ENCODE assay signal across 13 cellular contexts in genomic region chr14:54651018-54651351, GRCh38.
DNase-seq lines count a peak whose midpoint lies in the region; ATAC-seq and TF ChIP-seq lines count a peak whose summit lies in the region.
"Had no signal": no experiment of that assay in that cellular context is flagged by ENCODE, and none has a peak within 500 bp of the region (broad histone marks: within the 10 kb centered on the region; RNA-seq: fewer than 3 reads in every experiment).

No MANE protein-coding gene starts in this region.

- H3K4me1 Mint-ChIP-seq in Calu3 (ENCODE audit: low read depth, unreplicated experiment) = peaks cover 33% of the 10 kb centered on the region

- intact Hi-C loops in Calu3 (cut with micrococcal nuclease; ENCODE audit: unreplicated experiment) (no loop called here), left lung (cut with DNase I) (no loop called here)

- H3K9ac ChIP-seq in adipocyte (ENCODE audit: low read length) (peak overlapping the region; percentile 13), skeletal muscle satellite cell (ENCODE audit: low read depth, low read length) (peak overlapping the region; percentile 79)

- no peaks in the 10 kb centered on the region for H3K36me3 Mint-ChIP-seq in Calu3 (ENCODE audit: insufficient read depth, unreplicated experiment)
- H3K36me3 Mint-ChIP-seq: activated naive CD4-positive, alpha-beta T cell treated with anti-CD3 and anti-CD28 coated beads, Interleukin-2, amount 10 ng/mL, durations not matched to agents 7 days and 5 days had no signal

- peak overlapping the region; percentile 69 for H3K4me3 ChIP-seq in adipocyte (ENCODE audit: low read length)
- H3K4me3 ChIP-seq in left lung = no peak overlapping the region
- H3K4me3 ChIP-seq in skeletal muscle satellite cell (ENCODE audit: low read length) = peak overlapping the region; percentile 15

- no peaks in the 10 kb centered on the region for H3K27me3 ChIP-seq in adipocyte (replicated peaks; ENCODE audit: control insufficient read depth, insufficient read depth, low read length)
- no peaks in the 10 kb centered on the region for H3K27me3 ChIP-seq in left lung
- H3K27me3 ChIP-seq in skeletal muscle satellite cell (ENCODE audit: control insufficient read depth, insufficient read depth, low read length) = no peaks in the 10 kb centered on the region

- H3K9me3 Mint-ChIP-seq in Calu3 (ENCODE audit: low read depth, unreplicated experiment) = no peaks in the 10 kb centered on the region
- H3K9me3 Mint-ChIP-seq: activated CD4-positive, alpha-beta T cell treated with anti-CD3 and anti-CD28 coated beads, Interleukin-2, amount 10 ng/mL, durations not matched to agents 7 days and 5 days; activated naive CD4-positive, alpha-beta T cell treated with anti-CD3 and anti-CD28 coated beads, Interleukin-2, amount 10 ng/mL, durations not matched to agents 7 days and 5 days had no signal

- peak overlapping the region; percentile 66 to 93 for H3K27ac ChIP-seq in left lung

- no peak for DNase-seq in Calu3
- DNase-seq in adipocyte (ENCODE audit: low read depth) = no peak
- no peak for DNase-seq in left lung
- no peak for DNase-seq in globus pallidus (ENCODE audit: low spot score)
- no peak for DNase-seq in DMS79 (lab: John Stamatoyannopoulos, UW)
- no peak for DNase-seq in NCI-H187 (lab: John Stamatoyannopoulos, UW)
- DNase-seq: activated CD4-positive, alpha-beta T cell treated with anti-CD3 and anti-CD28 coated beads, Interleukin-2, amount 10 ng/mL, durations not matched to agents 7 days and 5 days; activated naive CD4-positive, alpha-beta T cell treated with anti-CD3 and anti-CD28 coated beads, Interleukin-2, amount 10 ng/mL, durations not matched to agents 7 days and 5 days; effector memory CD4-positive, alpha-beta T cell; H7; SHP77 had no signal

- H3K9me3 ChIP-seq in adipocyte (ENCODE audit: control insufficient read depth, low read length) (no peaks in the 10 kb centered on the region), left lung (no peaks in the 10 kb centered on the region), skeletal muscle satellite cell (replicated peaks; ENCODE audit: low read length) (no peaks in the 10 kb centered on the region)

- no peaks in the 10 kb centered on the region for H3K36me3 ChIP-seq in adipocyte (ENCODE audit: control insufficient read depth, insufficient read depth, low read length, severe bottlenecking)
- H3K36me3 ChIP-seq in left lung = no peaks in the 10 kb centered on the region
- no peaks in the 10 kb centered on the region for H3K36me3 ChIP-seq in skeletal muscle satellite cell (ENCODE audit: insufficient read depth, low read length)

- BruUV-seq in Calu3 (replicated peaks; lab: Mats Ljungman, UMichigan) = no TSS peak

- ATAC-seq in left lung (no peak), GM19023 (IDR thresholded peaks at IDR 0.05; ENCODE audit: unreplicated experiment) (no peak)

- H3K4me3 Mint-ChIP-seq in Calu3 (ENCODE audit: low read depth, unreplicated experiment) = peak overlapping the region; percentile 33
- H3K4me3 Mint-ChIP-seq: activated CD4-positive, alpha-beta T cell treated with anti-CD3 and anti-CD28 coated beads, Interleukin-2, amount 10 ng/mL, durations not matched to agents 7 days and 5 days; activated naive CD4-positive, alpha-beta T cell treated with anti-CD3 and anti-CD28 coated beads, Interleukin-2, amount 10 ng/mL, durations not matched to agents 7 days and 5 days had no signal

- peak overlapping the region; percentile 72 for H3K4me2 ChIP-seq in skeletal muscle satellite cell (ENCODE audit: low read length)

- CTCF ChIA-PET in Calu3 (lab: Charles Lee) = no interaction called here

- H3K4me1 ChIP-seq in adipocyte (ENCODE audit: control insufficient read depth, insufficient read depth, low read length) = peaks cover 54% of the 10 kb centered on the region
- peaks cover 14 to 34% of the 10 kb centered on the region in 2 donors for H3K4me1 ChIP-seq in left lung
- peaks cover 57% of the 10 kb centered on the region for H3K4me1 ChIP-seq in skeletal muscle satellite cell (ENCODE audit: control insufficient read depth, insufficient read depth, low read length)

- TF ChIP-seq CTCF in Calu3 (IDR thresholded peaks at IDR 0.05; ENCODE audit: unreplicated experiment) (no peak), left lung (IDR thresholded peaks at IDR 0.05) (no peak)

- peak overlapping the region; percentile 39 for H3K27ac Mint-ChIP-seq in Calu3 (ENCODE audit: unreplicated experiment)
- H3K27ac Mint-ChIP-seq: activated CD4-positive, alpha-beta T cell treated with anti-CD3 and anti-CD28 coated beads, Interleukin-2, amount 10 ng/mL, durations not matched to agents 7 days and 5 days; activated naive CD4-positive, alpha-beta T cell treated with anti-CD3 and anti-CD28 coated beads, Interleukin-2, amount 10 ng/mL, durations not matched to agents 7 days and 5 days had no signal

- H3K27me3 Mint-ChIP-seq in Calu3 (ENCODE audit: unreplicated experiment) = no peaks in the 10 kb centered on the region

Comparison
In these comparisons a context has a peak if more than half of its experiments do, and no peak if none do; other contexts are left out.
1. H3K4me3 ChIP-seq: peak in adipocyte (single experiment) and skeletal muscle satellite cell (single experiment); none in left lung (0 of 2).